ENCODE assay signal across 7 cellular contexts in genomic region chr2:11044201-11044600, GRCh38.
"Had no signal": no experiment of that assay in that cellular context is flagged by ENCODE, and none has a peak within 500 bp of the region (broad histone marks: within the 10 kb centered on the region; RNA-seq: fewer than 3 reads in every experiment).

No MANE protein-coding gene starts in this region.

- H3K4me1 Mint-ChIP-seq: IgD-negative memory B cell had no signal

- H3K4me3 Mint-ChIP-seq: H9 had no signal

- DNase-seq: GM23248, H9, HCEC 1CT, KBM-7 had no signal

- H3K27ac Mint-ChIP-seq: H9, IgD-negative memory B cell had no signal

- H2AFZ ChIP-seq: GM23248 had no signal

- ATAC-seq: HepG2 had no signal

- H3K27ac ChIP-seq: GM23248, HL-60 had no signal

- H3K4me3 ChIP-seq: GM23248 had no signal
